8 cellular contexts compared by ENCODE assay signal in genomic region chr11:66842501-66842895, GRCh38. TPM values are rescaled to one million over a fixed set of nuclear protein-coding genes. Genes with fewer than 3 reads are reported as not detected.
DNase-seq lines count a peak whose midpoint lies in the region; ATAC-seq and TF ChIP-seq lines count a peak whose summit lies in the region.

No MANE protein-coding gene starts in this region.

- peak overlapping the region; percentile 92 for H3K4me3 ChIP-seq in SJSA1
- H3K4me3 ChIP-seq in fibroblast of mammary gland (ENCODE audit: control insufficient read depth, low read depth, low read length): peak overlapping the region; percentile 93
- H3K4me3 ChIP-seq in gastrocnemius medialis: peak overlapping the region; percentile 95 to 99 (median 98)

- in situ Hi-C loops in gastrocnemius medialis (cut with MboI; ENCODE audit: low sequenced_read_pairs in 4 of 4): loop anchor here in 3 of 4 donors (25.0 kb wide), 2 partner anchors 255 to 430 kb away; partner anchors contain the start of genes CCDC87 (in 2 of the 3), CCS (in 2 of the 3) and NPAS4 (in 1 of the 3)

- H3K27ac ChIP-seq in SJSA1: peak overlapping the region; percentile 97
- H3K27ac ChIP-seq in gastrocnemius medialis: peak overlapping the region; percentile 95 to 98 (median 98)

- intact Hi-C loops in gastrocnemius medialis (cut with DNase I; ENCODE audit: low total_unique reads): loop anchor here (5.0 kb wide), 1 partner anchor 115 kb away; the partner anchor contains the start of gene PC

- H3K27me3 ChIP-seq in SJSA1 (replicated peaks): no peaks in the 10 kb centered on the region
- H3K27me3 ChIP-seq in gastrocnemius medialis: no peaks in the 10 kb centered on the region

- ATAC-seq in GM19395 (IDR thresholded peaks at IDR 0.05; ENCODE audit: unreplicated experiment) (peak; percentile 6), gastrocnemius medialis (peak; percentile 2 to 3)

- DNase-seq in SJSA1 (ENCODE audit: low read depth in 1 of 2, low spot score in 2 of 2) (no peak), fibroblast of mammary gland (ENCODE audit: low read depth) (no peak), gastrocnemius medialis (no peak), mucosa of gallbladder (ENCODE audit: low spot score) (no peak), kidney tubule cell (ENCODE audit: low spot score) (no peak), NCI-H2029 (lab: John Stamatoyannopoulos, UW) (no peak), AML-193 (lab: John Stamatoyannopoulos, UW) (no peak)

- H3K36me3 ChIP-seq in SJSA1 (peaks cover 84% of the 10 kb centered on the region), gastrocnemius medialis (peaks cover 0 to 24% of the 10 kb centered on the region in 2 donors)

- TF ChIP-seq POLR2A in gastrocnemius medialis (IDR thresholded peaks at IDR 0.05): no peak

- TF ChIP-seq CTCF in fibroblast of mammary gland (conservative IDR thresholded peaks at IDR 0.05; ENCODE audit: control insufficient read depth, insufficient read depth, low read depth, low read length) (no peak), gastrocnemius medialis (IDR thresholded peaks at IDR 0.05 in 4 of 5, conservative IDR thresholded peaks at IDR 0.05 in 1 of 5) (no peak)

- H3K4me1 ChIP-seq in SJSA1 (replicated peaks) (peaks cover 21% of the 10 kb centered on the region), gastrocnemius medialis (peaks cover 18 to 25% of the 10 kb centered on the region in 2 donors)

- H3K9me3 ChIP-seq in SJSA1 (replicated peaks): no peaks in the 10 kb centered on the region
- H3K9me3 ChIP-seq in gastrocnemius medialis: no peaks in the 10 kb centered on the region

RNA-seq across cellular contexts. Expression of gene RCE1, which starts 0.7 kb away (rescaled TPM):
- total RNA-seq in SJSA1 (2014; rRNA removed; shearing (Covaris generic)): 75.0 and 76.3 TPM in 2 replicates
- 10 to 100 TPM in 1 of 4 donors, 1 to 10 TPM in 3; 6.6 to 11.8 (median 8.3) TPM for total RNA-seq in gastrocnemius medialis
- 21.2 TPM for total RNA-seq in mucosa of gallbladder

RNA-seq across cellular contexts. Expression of gene LRFN4, which starts 14.4 kb away (rescaled TPM):
- total RNA-seq in SJSA1 (2014; rRNA removed; shearing (Covaris generic)): 64.1 and 79.9 TPM in 2 replicates
- total RNA-seq in gastrocnemius medialis: 10 to 100 TPM in 2 of 4 donors, 1 to 10 TPM in 2; 8.6 to 12.1 (median 10.1) TPM
- 7.3 TPM for total RNA-seq in mucosa of gallbladder
